ENCODE assay signal across 30 cellular contexts in genomic region chr4:6354626-6355025, GRCh38.
"Had no signal": no experiment of that assay in that cellular context is flagged by ENCODE, and none has a peak within 500 bp of the region (broad histone marks: within the 10 kb centered on the region; RNA-seq: fewer than 3 reads in every experiment).

No MANE protein-coding gene starts in this region.

- H3K9me3 ChIP-seq: left lung, lower lobe of right lung, neutrophil, right atrium auricular region, right lobe of liver, stomach, testis, thyroid gland, transverse colon, upper lobe of left lung, vagina had no signal

- H3K36me3 ChIP-seq: left lung, lower lobe of right lung, neural progenitor cell, neutrophil, right atrium auricular region, right lobe of liver, stomach, thyroid gland, transverse colon, upper lobe of left lung, vagina had no signal

- H3K27me3 ChIP-seq: neutrophil, right atrium auricular region, right lobe of liver, testis, thyroid gland, transverse colon, upper lobe of left lung, vagina had no signal

- FAIRE-seq: keratinocyte had no signal

- H3K4me1 ChIP-seq: left lung, lower lobe of right lung, neural progenitor cell, parathyroid adenoma, right atrium auricular region, right lobe of liver, stomach, testis, thyroid gland, upper lobe of left lung, vagina had no signal

- H3K4me1 Mint-ChIP-seq: mesothelial cell of epicardium had no signal

- H3K27ac Mint-ChIP-seq: mesothelial cell of epicardium; natural killer cell; progenitor cell of endocrine pancreas; stimulated activated memory B cell treated with anti-CD40 and anti-IgM and Interleukin-4, amounts not matched to agents 10 μg/mL and 1 μg/mL and 100 μg/mL, for 72 hours had no signal

- H3K27ac ChIP-seq: left lung, lower lobe of right lung, neural progenitor cell, neutrophil, parathyroid adenoma, right atrium auricular region, right lobe of liver, stomach, testis, thyroid gland, transverse colon, upper lobe of left lung, vagina had no signal

- ATAC-seq: left cardiac atrium; left lung; lower lobe of right lung; natural killer cell; stimulated activated memory B cell treated with anti-CD40 and anti-IgM and Interleukin-4, amounts not matched to agents 10 μg/mL and 1 μg/mL and 100 μg/mL, for 72 hours had no signal

- H3K4me3 ChIP-seq: left lung, lower lobe of right lung, neural progenitor cell, right atrium auricular region, right lobe of liver, smooth muscle cell, stomach, testis, thyroid gland, transverse colon, upper lobe of left lung, vagina had no signal

- H3K9me3 Mint-ChIP-seq: mesothelial cell of epicardium; natural killer cell; nephron progenitor cell; neural progenitor cell; stimulated activated memory B cell treated with anti-CD40 and anti-IgM and Interleukin-4, amounts not matched to agents 10 μg/mL and 1 μg/mL and 100 μg/mL, for 72 hours had no signal

- H3K36me3 Mint-ChIP-seq: mesothelial cell of epicardium; naive B cell; natural killer cell; neural progenitor cell; stimulated activated memory B cell treated with anti-CD40 and anti-IgM and Interleukin-4, amounts not matched to agents 10 μg/mL and 1 μg/mL and 100 μg/mL, for 72 hours had no signal

- DNase-seq: kidney glomerular epithelial cell; left cardiac atrium; lower lobe of right lung; mammary epithelial cell; naive B cell; natural killer cell; nephron progenitor cell; occipital lobe; right lobe of liver; stimulated activated CD4-positive, alpha-beta T cell treated with anti-CD3 and anti-CD28 coated beads, Interleukin-1b, Interleukin-23, amount 100 ng/mL, for 48 hours; stimulated activated CD4-positive, alpha-beta T cell treated with anti-CD3 and anti-CD28 coated beads, Interleukin-2, amount 100 ng/mL, for 48 hours; stimulated activated CD4-positive, alpha-beta T cell treated with anti-CD3 and anti-CD28 coated beads, Interleukin-4, amount 100 ng/mL, for 4 hours; stimulated activated CD8-positive, alpha-beta memory T cell treated with anti-CD3 and anti-CD28 coated beads, Interleukin-4, amount 100 ng/mL, for 48 hours; stimulated activated naive CD4-positive, alpha-beta T cell treated with Interleukin-2 at 50 U/mL for 16 hours; stomach; testis; thyroid gland; transverse colon; upper lobe of left lung had no signal

- H3K4me3 Mint-ChIP-seq: mesothelial cell of epicardium; naive B cell; natural killer cell; nephron progenitor cell; stimulated activated memory B cell treated with anti-CD40 and anti-IgM and Interleukin-4, amounts not matched to agents 10 μg/mL and 1 μg/mL and 100 μg/mL, for 72 hours had no signal
